Comparison of ENCODE assay signal across 1 cellular context in genomic region chr19:55158848-55159793, GRCh38.
A peak's percentile ranks its signal among the peaks of the same experiment; 100 is the strongest.
TF ChIP-seq lines count a peak whose summit lies in the region.

No MANE protein-coding gene starts in this region.

TF ChIP-seq in K562, 482 proteins besides CTCF, POLR2A, EP300 and RAD21 (continued from another document and continues in another):
- no peak for TF ChIP-seq ZFP91 (CRISPR knock-in tag; IDR thresholded peaks at IDR 0.05)
- TF ChIP-seq KDM5B (IDR thresholded peaks at IDR 0.05; ENCODE audit: insufficient replicate concordance, low read depth, low read length), result peak; percentile 72
- no peak for TF ChIP-seq TEAD1 (CRISPR knock-in tag; IDR thresholded peaks at IDR 0.05)
- no peak for TF ChIP-seq DIDO1 (tag; IDR thresholded peaks at IDR 0.05; ENCODE audit: low read depth)
- no peak for TF ChIP-seq HCFC1 (IDR thresholded peaks at IDR 0.05; ENCODE audit: low read depth, low read length)
- no peak for TF ChIP-seq U2AF1 (optimal IDR thresholded peaks at IDR 0.05; ENCODE audit: low read depth, low read length)
- TF ChIP-seq SIX5 (IDR thresholded peaks at IDR 0.05; ENCODE audit: borderline replicate concordance in 1 of 2, insufficient read depth in 1 of 2, low read depth in 1 of 2, low read length in 2 of 2), result no peak
- peak; percentile 78; the same call in 1 of the 2 replicates for TF ChIP-seq ZNF263 (CRISPR knock-in tag; IDR thresholded peaks at IDR 0.05; ENCODE audit: borderline replicate concordance)
- no peak for TF ChIP-seq HNRNPL (IDR thresholded peaks at IDR 0.05; ENCODE audit: low read depth, low read length)
- no peak for TF ChIP-seq ZC3H8 (IDR thresholded peaks at IDR 0.05)
- peak; percentile 40; the same call in 1 of the 2 replicates for TF ChIP-seq RNF2 (IDR thresholded peaks at IDR 0.05)
- TF ChIP-seq POLR3A (IDR thresholded peaks at IDR 0.05; ENCODE audit: borderline replicate concordance, extremely low read depth, insufficient read depth, insufficient read length), result no peak
- TF ChIP-seq EP400 (IDR thresholded peaks at IDR 0.05), result peak; percentile 33; the same call in 1 of the 2 replicates
- no peak for TF ChIP-seq ZNF511 (CRISPR knock-in tag; IDR thresholded peaks at IDR 0.05)
- TF ChIP-seq DEAF1 (CRISPR knock-in tag; IDR thresholded peaks at IDR 0.05), result no peak
- no peak for TF ChIP-seq TCF7 (IDR thresholded peaks at IDR 0.05; ENCODE audit: borderline replicate concordance)
- peak; percentile 69 for TF ChIP-seq DACH1 (IDR thresholded peaks at IDR 0.05; ENCODE audit: partially characterized antibody)
- peak; percentile 84 for TF ChIP-seq CTBP1 (IDR thresholded peaks at IDR 0.05; ENCODE audit: borderline replicate concordance)
- TF ChIP-seq MTA3 (IDR thresholded peaks at IDR 0.05; ENCODE audit: borderline replicate concordance), result peak; percentile 73; the same call in 1 of the 2 replicates
- TF ChIP-seq FUS (optimal IDR thresholded peaks at IDR 0.05; ENCODE audit: low read depth, low read length), result no peak
- TF ChIP-seq ARID4B (CRISPR knock-in tag; IDR thresholded peaks at IDR 0.05), result peak; percentile 42; the same call in 1 of the 2 replicates
- peak; percentile 34 for TF ChIP-seq POU5F1 (IDR thresholded peaks at IDR 0.05; ENCODE audit: borderline replicate concordance, low read depth, low read length, partially characterized antibody)
- no peak for TF ChIP-seq SMAD1 (IDR thresholded peaks at IDR 0.05; ENCODE audit: low read depth, low read length, partially characterized antibody)
- TF ChIP-seq RREB1 (CRISPR knock-in tag; IDR thresholded peaks at IDR 0.05), result no peak
- peak; percentile 67 for TF ChIP-seq CXXC5 (CRISPR knock-in tag; IDR thresholded peaks at IDR 0.05)
- peak; percentile 17; the same call in 1 of the 2 replicates for TF ChIP-seq GABPA (tag; conservative IDR thresholded peaks at IDR 0.05; ENCODE audit: low read depth)
- TF ChIP-seq RBM17 (IDR thresholded peaks at IDR 0.05; ENCODE audit: borderline replicate concordance, low read depth, low read length), result no peak
- no peak for TF ChIP-seq IFI16 (CRISPR knock-in tag; IDR thresholded peaks at IDR 0.05)
- peak; percentile 92 for TF ChIP-seq SMARCA4 (IDR thresholded peaks at IDR 0.05)
- no peak for TF ChIP-seq MCM3 (IDR thresholded peaks at IDR 0.05)
- no peak for TF ChIP-seq THRB (CRISPR knock-in tag; conservative IDR thresholded peaks at IDR 0.05)
- no peak for TF ChIP-seq ZBED1 (IDR thresholded peaks at IDR 0.05)
- TF ChIP-seq TRIM24 (IDR thresholded peaks at IDR 0.05), result no peak
- peak; percentile 52; the same call in 1 of the 2 replicates for TF ChIP-seq CREB1 (IDR thresholded peaks at IDR 0.05)
- no peak for TF ChIP-seq CREB1 (CRISPR knock-in tag; IDR thresholded peaks at IDR 0.05)
- TF ChIP-seq TAL1 (IDR thresholded peaks at IDR 0.05), result peak; percentile 82
- TF ChIP-seq MXI1 (IDR thresholded peaks at IDR 0.05; ENCODE audit: low read depth, low read length), result no peak
- no peak for TF ChIP-seq ILF3 (IDR thresholded peaks at IDR 0.05; ENCODE audit: borderline replicate concordance)
- no peak for TF ChIP-seq ZNF584 (CRISPR knock-in tag; IDR thresholded peaks at IDR 0.05; ENCODE audit: low read depth)
- TF ChIP-seq ZNF431 (CRISPR knock-in tag; IDR thresholded peaks at IDR 0.05), result no peak
- TF ChIP-seq SMARCE1 (IDR thresholded peaks at IDR 0.05), result peak; percentile 91
- TF ChIP-seq KAT8 (IDR thresholded peaks at IDR 0.05; ENCODE audit: low read depth), result no peak
- TF ChIP-seq HOXB6 (CRISPR knock-in tag; IDR thresholded peaks at IDR 0.05; ENCODE audit: borderline replicate concordance), result no peak
- TF ChIP-seq CEBPB (tag; IDR thresholded peaks at IDR 0.05), result no peak
- no peak for TF ChIP-seq ZNF165 (CRISPR knock-in tag; IDR thresholded peaks at IDR 0.05; ENCODE audit: borderline replicate concordance)
- TF ChIP-seq HEY1 (CRISPR knock-in tag; IDR thresholded peaks at IDR 0.05; ENCODE audit: borderline replicate concordance), result no peak
- no peak for TF ChIP-seq ZNF224 (CRISPR knock-in tag; IDR thresholded peaks at IDR 0.05)
- TF ChIP-seq CBX1 (IDR thresholded peaks at IDR 0.05; ENCODE audit: low read depth), result peak; percentile 38; the same call in 1 of the 2 replicates
- no peak for TF ChIP-seq ELF2 (CRISPR knock-in tag; IDR thresholded peaks at IDR 0.05)
- no peak for TF ChIP-seq CSDE1 (IDR thresholded peaks at IDR 0.05)
- no peak for TF ChIP-seq ZNF239 (CRISPR knock-in tag; IDR thresholded peaks at IDR 0.05)
- no peak for TF ChIP-seq PHTF2 (CRISPR knock-in tag; IDR thresholded peaks at IDR 0.05)
- no peak for TF ChIP-seq POLR2AphosphoS2 (IDR thresholded peaks at IDR 0.05; ENCODE audit: low read length)
- TF ChIP-seq NFXL1 (CRISPR knock-in tag; IDR thresholded peaks at IDR 0.05), result no peak
- TF ChIP-seq SMC3 (conservative IDR thresholded peaks at IDR 0.05; ENCODE audit: insufficient read depth, low read depth, low read length), result no peak
- TF ChIP-seq ZNF507 (tag; conservative IDR thresholded peaks at IDR 0.05), result no peak
- no peak for TF ChIP-seq YBX1 (IDR thresholded peaks at IDR 0.05)
- no peak for TF ChIP-seq GTF2B (IDR thresholded peaks at IDR 0.05; ENCODE audit: extremely low read depth, insufficient read length)
- no peak for TF ChIP-seq ZNF75A (CRISPR knock-in tag; IDR thresholded peaks at IDR 0.05)
- peak; percentile 79 for TF ChIP-seq TBP (optimal IDR thresholded peaks at IDR 0.05; ENCODE audit: low read depth, low read length)
- TF ChIP-seq PRPF4 (IDR thresholded peaks at IDR 0.05; ENCODE audit: insufficient read depth, low read depth, low read length, poor library complexity, severe bottlenecking), result no peak
- no peak for TF ChIP-seq ZFP1 (CRISPR knock-in tag; IDR thresholded peaks at IDR 0.05)
- TF ChIP-seq NRF1 (conservative IDR thresholded peaks at IDR 0.05 in 1 of 2, IDR thresholded peaks at IDR 0.05 in 1 of 2), result peak; percentile 46 to 52; a peak in 3 of 4 replicates
- no peak for TF ChIP-seq SREBF2 (CRISPR knock-in tag; IDR thresholded peaks at IDR 0.05)
- no peak for TF ChIP-seq HNRNPH1 (optimal IDR thresholded peaks at IDR 0.05; ENCODE audit: low read depth, low read length)
